19 cellular contexts compared by ENCODE assay signal in genomic region chr21:37228003-37228400, GRCh38. TPM values are rescaled to one million over a fixed set of nuclear protein-coding genes. Genes with fewer than 3 reads are reported as not detected.
DNase-seq lines count a peak whose midpoint lies in the region; ATAC-seq, FAIRE-seq and TF ChIP-seq lines count a peak whose summit lies in the region.
"Had no signal": no experiment of that assay in that cellular context is flagged by ENCODE, and none has a peak within 500 bp of the region (broad histone marks: within the 10 kb centered on the region; RNA-seq: fewer than 3 reads in every experiment).

No MANE protein-coding gene starts in this region.

- H3K4me1 Mint-ChIP-seq in activated CD8-positive, alpha-beta memory T cell treated with anti-CD3 and anti-CD28 coated beads, Interleukin-2, amount 10 ng/mL, durations not matched to agents 7 days and 5 days: peaks cover 49% of the 10 kb centered on the region
- H3K4me1 Mint-ChIP-seq in CD8-positive, alpha-beta memory T cell: peaks cover 37 to 46% (median 42%) of the 10 kb centered on the region in 3 donors
- H3K4me1 Mint-ChIP-seq in natural killer cell: peaks cover 31 to 50% of the 10 kb centered on the region in 2 donors

- TF ChIP-seq EP300 in K562 (IDR thresholded peaks at IDR 0.05; ENCODE audit: low read length): no peak

- no peak for FAIRE-seq in K562 (lab: Jason Lieb, UNC)
- FAIRE-seq: A549, GM12878, RCC 7860 had no signal

- no peak overlapping the region for H3K27ac ChIP-seq in CD8-positive, alpha-beta memory T cell (ENCODE audit: low read depth, low read length)
- H3K27ac ChIP-seq in K562 (ENCODE audit: extremely low read depth, low read depth, low read length): no peak overlapping the region
- H3K27ac ChIP-seq in ascending aorta: no peak overlapping the region
- H3K27ac ChIP-seq: A549 had no signal

- CTCF ChIA-PET in activated CD8-positive, alpha-beta memory T cell treated with anti-CD3 and anti-CD28 coated beads, Interleukin-2, amount 10 ng/mL, durations not matched to agents 7 days and 5 days (lab: Charles Lee): interaction anchor here (1.4 kb wide), 1 partner anchor 144 kb away, joined by 3 read pairs; no protein-coding TSS in a partner anchor
- CTCF ChIA-PET in CD8-positive, alpha-beta memory T cell (lab: Charles Lee): interaction anchor here (1.5 kb wide), 1 partner anchor 103 kb away, joined by 3 read pairs; no protein-coding TSS in a partner anchor
- CTCF ChIA-PET in K562 (lab: Yijun Ruan, JAX; ENCODE audit: low intra/inter-chr PET ratio): no interaction called here

- peaks cover 15% of the 10 kb centered on the region for H3K79me2 ChIP-seq in K562 (ENCODE audit: control insufficient read depth, insufficient read depth, low read length)

- H3K9me1 ChIP-seq in K562 (ENCODE audit: control insufficient read depth, insufficient read depth, low read length): no peaks in the 10 kb centered on the region

- ATAC-seq in activated CD8-positive, alpha-beta memory T cell treated with anti-CD3 and anti-CD28 coated beads, Interleukin-2, amount 10 ng/mL, durations not matched to agents 7 days and 5 days: no peak
- ATAC-seq in K562 (no peak), natural killer cell (no peak), HG03439 (IDR thresholded peaks at IDR 0.05; ENCODE audit: unreplicated experiment) (no peak)
- ATAC-seq: A549, GM12878, HCT116, Right ventricle myocardium inferior had no signal

- BruUV-seq in K562 (replicated peaks; lab: Mats Ljungman, UMichigan): no TSS peak

- peaks cover 30% of the 10 kb centered on the region for H3K36me3 ChIP-seq in CD8-positive, alpha-beta memory T cell (ENCODE audit: insufficient read depth, low read length)
- H3K36me3 ChIP-seq in K562 (ENCODE audit: control insufficient read depth, insufficient read depth, low read length): peaks cover 98% of the 10 kb centered on the region
- peaks cover 85 to 96% of the 10 kb centered on the region in 2 donors for H3K36me3 ChIP-seq in ascending aorta

- no peaks in the 10 kb centered on the region for H4K20me1 ChIP-seq in K562 (replicated peaks; ENCODE audit: control insufficient read depth, insufficient read depth, low read length)

- peaks cover 30% of the 10 kb centered on the region for H3K4me1 ChIP-seq in CD8-positive, alpha-beta memory T cell (ENCODE audit: insufficient read depth, low read length)
- H3K4me1 ChIP-seq in K562 (replicated peaks in 1 of 2; ENCODE audit: control insufficient read depth in 2 of 2, insufficient read depth in 2 of 2, low read length in 2 of 2) (peaks cover 0 to 11% of the 10 kb centered on the region in 2 experiments; a peak in 1 of 5 replicates), ascending aorta (no peaks in the 10 kb centered on the region)
- H3K4me1 ChIP-seq: A549 had no signal

- no peak overlapping the region for H3K27ac Mint-ChIP-seq in activated CD8-positive, alpha-beta memory T cell treated with anti-CD3 and anti-CD28 coated beads, Interleukin-2, amount 10 ng/mL, durations not matched to agents 7 days and 5 days
- peak overlapping the region in 6 of 8 donors; percentile 2 to 56 (median 38) for H3K27ac Mint-ChIP-seq in CD8-positive, alpha-beta memory T cell
- H3K27ac Mint-ChIP-seq in natural killer cell: peak overlapping the region; percentile 1 to 24

- no peak for TF ChIP-seq POLR2A in K562 (conservative IDR thresholded peaks at IDR 0.05)

- POLR2A ChIA-PET in CD8-positive, alpha-beta memory T cell (lab: Charles Lee): no interaction called here
- POLR2A ChIA-PET in K562 (lab: Yijun Ruan, JAX): interaction anchor here (0.7 kb wide), 1 partner anchor 887 kb away, joined by 3 read pairs; no protein-coding TSS in a partner anchor

- H3K9me3 Mint-ChIP-seq in activated CD8-positive, alpha-beta memory T cell treated with anti-CD3 and anti-CD28 coated beads, Interleukin-2, amount 10 ng/mL, durations not matched to agents 7 days and 5 days (ENCODE audit: low read depth): no peaks in the 10 kb centered on the region
- H3K9me3 Mint-ChIP-seq in CD8-positive, alpha-beta memory T cell: no peaks in the 10 kb centered on the region
- H3K9me3 Mint-ChIP-seq in natural killer cell: no peaks in the 10 kb centered on the region
- H3K9me3 Mint-ChIP-seq: CD4-positive, alpha-beta memory T cell had no signal

- in situ Hi-C loops in K562 (cut with MboI): no loop called here

- no peak overlapping the region for H3K9ac ChIP-seq in K562 (ENCODE audit: insufficient read depth in 1 of 2, low read depth in 2 of 2, low read length in 2 of 2)

- H3K9me3 ChIP-seq in CD8-positive, alpha-beta memory T cell (ENCODE audit: low read length): no peaks in the 10 kb centered on the region
- H3K9me3 ChIP-seq in K562 (replicated peaks; ENCODE audit: control insufficient read depth, insufficient read depth, low read depth, low read length) (0 out of 2 replicates have a peak, but pooled peaks cover 3% of the 10 kb centered on the region), ascending aorta (no peaks in the 10 kb centered on the region)
- H3K9me3 ChIP-seq: A549 had no signal

- no peak overlapping the region for H3K4me2 ChIP-seq in K562 (ENCODE audit: insufficient read depth, low read length)
- H3K4me2 ChIP-seq: A549 had no signal

- TF ChIP-seq RAD21 in K562 (CRISPR knock-in tag; conservative IDR thresholded peaks at IDR 0.05 in 1 of 2, IDR thresholded peaks at IDR 0.05 in 1 of 2): no peak

- no peak for TF ChIP-seq CTCF in K562 (IDR thresholded peaks at IDR 0.05 in 2 of 3, conservative IDR thresholded peaks at IDR 0.05 in 1 of 3; ENCODE audit: insufficient read depth in 2 of 3, low read depth in 1 of 3, low read length in 3 of 3)
- no peak for TF ChIP-seq CTCF in natural killer cell (IDR thresholded peaks at IDR 0.05)
- no peak for TF ChIP-seq CTCF in ascending aorta (IDR thresholded peaks at IDR 0.05)

- WGBS in K562 (ENCODE audit: insufficient coverage, low coverage, missing lambda C conversion rate): 96% methylated on average over 16 of the region's 16 CpGs

- H3K27me3 Mint-ChIP-seq in activated CD8-positive, alpha-beta memory T cell treated with anti-CD3 and anti-CD28 coated beads, Interleukin-2, amount 10 ng/mL, durations not matched to agents 7 days and 5 days: no peaks in the 10 kb centered on the region
- H3K27me3 Mint-ChIP-seq in CD8-positive, alpha-beta memory T cell: no peaks in the 10 kb centered on the region
- H3K27me3 Mint-ChIP-seq in natural killer cell (ENCODE audit: low read depth in 2 of 2): no peaks in the 10 kb centered on the region
- H3K27me3 Mint-ChIP-seq: CD4-positive, alpha-beta memory T cell had no signal

- H3K4me3 Mint-ChIP-seq in activated CD8-positive, alpha-beta memory T cell treated with anti-CD3 and anti-CD28 coated beads, Interleukin-2, amount 10 ng/mL, durations not matched to agents 7 days and 5 days: no peak overlapping the region
- H3K4me3 Mint-ChIP-seq in CD8-positive, alpha-beta memory T cell: no peak overlapping the region
- H3K4me3 Mint-ChIP-seq in natural killer cell: no peak overlapping the region
- H3K4me3 Mint-ChIP-seq: CD4-positive, alpha-beta memory T cell had no signal

- H2AFZ ChIP-seq in K562 (ENCODE audit: low read depth, low read length): no peak overlapping the region

- H3K4me3 ChIP-seq in CD8-positive, alpha-beta memory T cell (ENCODE audit: low read length): no peak overlapping the region
- H3K4me3 ChIP-seq in K562 (no peak overlapping the region), ascending aorta (no peak overlapping the region)
- H3K4me3 ChIP-seq: A549, GM12878 had no signal

- H3K27me3 ChIP-seq in CD8-positive, alpha-beta memory T cell (ENCODE audit: insufficient read depth, low read length, poor library complexity, severe bottlenecking): no peaks in the 10 kb centered on the region
- H3K27me3 ChIP-seq in K562 (ENCODE audit: control insufficient read depth in 2 of 2, insufficient read depth in 2 of 2, low read length in 2 of 2) (no peaks in the 10 kb centered on the region), ascending aorta (no peaks in the 10 kb centered on the region)

- H3K36me3 Mint-ChIP-seq in activated CD8-positive, alpha-beta memory T cell treated with anti-CD3 and anti-CD28 coated beads, Interleukin-2, amount 10 ng/mL, durations not matched to agents 7 days and 5 days: peaks cover 78% of the 10 kb centered on the region
- peaks cover 0 to 85% (median 15%) of the 10 kb centered on the region in 3 donors for H3K36me3 Mint-ChIP-seq in CD8-positive, alpha-beta memory T cell
- no peaks in the 10 kb centered on the region for H3K36me3 Mint-ChIP-seq in natural killer cell

- intact Hi-C loops in K562 (cut with micrococcal nuclease) (loop anchor here (10.0 kb wide), 1 partner anchor 337 kb away; no protein-coding TSS in a partner anchor), natural killer cell (cut with micrococcal nuclease) (loop anchor here (10.0 kb wide), 1 partner anchor 153 kb away; the partner anchor contains the start of genes PIGP and TTC3), ascending aorta (cut with DNase I) (no loop called here)

- peak; percentile 37 for DNase-seq in activated CD8-positive, alpha-beta memory T cell treated with anti-CD3 and anti-CD28 coated beads for 24 hours
- DNase-seq in activated CD8-positive, alpha-beta memory T cell treated with anti-CD3 and anti-CD28 coated beads, Interleukin-2, amount 10 ng/mL, durations not matched to agents 7 days and 5 days: no peak
- no peak for DNase-seq in CD8-positive, alpha-beta memory T cell
- DNase-seq in K562 (ENCODE audit: extremely low read depth in 1 of 4, low spot score in 3 of 4) (no peak), natural killer cell (no peak), ascending aorta (ENCODE audit: low spot score in 2 of 2) (no peak)
- DNase-seq: CD4-positive, alpha-beta memory T cell; DMS53; EL; GOT3; KBM-7; NCI-H1694 treated with DMSO at 0.1 percent for 48 hours; NCI-H774 had no signal

RNA-seq across cellular contexts. Expression of gene VPS26C, which starts 39.1 kb away (rescaled TPM):
- total RNA-seq in activated CD8-positive, alpha-beta memory T cell treated with anti-CD3 and anti-CD28 coated beads, Interleukin-2, amount 10 ng/mL, durations not matched to agents 7 days and 5 days: 10 to 100 TPM; 83.1 to 94.3 TPM
- 10 to 100 TPM; 59.1 to 62.7 TPM for total RNA-seq in CD8-positive, alpha-beta memory T cell
- 82.0 TPM for polyA plus RNA-seq in CD8-positive, alpha-beta memory T cell
- total RNA-seq in K562 (2011; cell fraction: chromatin; rRNA removed; ENCODE audit: low replicate concordance): 83.0 and 125 TPM in 2 replicates
- 43.8 and 49.2 TPM in 2 replicates for total RNA-seq in K562 (2011; cell fraction: nucleolus; rRNA removed)
- 74.2 and 88.2 TPM in 2 replicates for total RNA-seq in K562 (2011; cell fraction: nucleoplasm; rRNA removed)
- total RNA-seq in K562 (2014; rRNA removed): 41.4 and 54.7 TPM in 2 replicates
- 42.1 and 43.7 TPM in 2 replicates for total RNA-seq in K562 (2014; rRNA removed; fragmentation: Illumina TruSeq; extraction: Trizol)
- 44.8 and 46.3 TPM in 2 replicates for total RNA-seq in K562 (2015; rRNA removed; fragmentation: Illumina TruSeq; extraction: Trizol)
- 41.3 and 41.8 TPM in 2 replicates for total RNA-seq in K562 (2021)
- 40.0 and 48.7 TPM in 2 replicates for polyA plus RNA-seq in K562 (2011; rRNA removed)
- polyA plus RNA-seq in K562 (2011; cell fraction: cytosol; rRNA removed): 36.5 and 40.9 TPM in 2 replicates
- polyA plus RNA-seq in K562 (2011; cell fraction: nucleus; rRNA removed): 30.1 and 32.3 TPM in 2 replicates
- polyA plus RNA-seq in K562 (2012): 39.9 and 53.5 TPM in 2 replicates
- 41.4 and 44.9 TPM in 2 replicates for polyA plus RNA-seq in K562 (2014; fragmentation: Illumina TruSeq; extraction: Trizol)
- polyA plus RNA-seq in K562 (2014; fragmentation: Nextera tagmentation; extraction: Ambion mirVana): 10 to 100 TPM; 32.8 to 42.2 TPM
- 48.2 and 49.7 TPM in 2 replicates for polyA plus RNA-seq in K562 (2014; rRNA removed)
- polyA minus RNA-seq in K562 (2011; rRNA and poly(A)+ RNA removed): 42.6 and 46.0 TPM in 2 replicates
- 25.9 and 26.8 TPM in 2 replicates for polyA minus RNA-seq in K562 (2011; cell fraction: cytosol; rRNA and poly(A)+ RNA removed)
- 27.2 and 34.8 TPM in 2 replicates for polyA minus RNA-seq in K562 (2011; cell fraction: nucleus; rRNA and poly(A)+ RNA removed)
- 10 to 100 TPM; 71.1 to 84.7 (median 72.2) TPM for total RNA-seq in natural killer cell
- total RNA-seq in ascending aorta: 137 TPM
